ENCODE assay signal across 8 cellular contexts in the genomic region with DNA sequence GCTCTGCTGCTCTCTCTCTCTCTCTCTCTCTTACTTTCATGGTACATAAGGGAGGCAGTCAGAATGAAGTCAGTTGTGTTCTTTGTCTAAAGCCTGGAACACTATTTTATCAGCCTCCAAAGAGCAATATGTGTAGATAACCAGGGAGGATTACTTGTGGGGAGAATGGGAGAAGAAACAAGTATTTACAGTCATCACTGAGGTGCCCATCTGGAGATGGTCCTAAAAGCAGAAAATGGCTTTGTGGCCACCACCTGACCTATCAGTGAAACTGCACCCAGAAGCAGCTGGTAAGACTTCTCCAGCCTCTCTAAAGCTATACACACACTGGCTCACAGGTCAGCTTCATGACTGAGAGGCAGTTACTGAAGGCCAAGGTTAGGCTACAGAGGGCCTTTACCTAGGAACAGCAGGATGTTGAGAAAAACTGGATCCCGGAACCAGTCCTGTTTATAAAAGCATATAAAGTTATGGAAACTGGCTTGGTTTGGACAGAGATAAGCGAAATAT.
DNase-seq lines count a peak whose midpoint lies in the region; ATAC-seq, FAIRE-seq and TF ChIP-seq lines count a peak whose summit lies in the region.

No MANE protein-coding gene starts in this region.

- peaks cover 84% of the 10 kb centered on the region for H3K4me1 ChIP-seq in HepG2 (ENCODE audit: insufficient read depth, low read length)

- 0 out of 5 replicates have a peak, but pooled peaks cover 0 to under 1% of the 10 kb centered on the region in 2 experiments for H3K36me3 ChIP-seq in HepG2 (replicated peaks in 1 of 2; ENCODE audit: control insufficient read depth in 1 of 2, insufficient read depth in 2 of 2, low read length in 2 of 2)

- H3K9me3 ChIP-seq in HepG2 (ENCODE audit: low read length) = no peaks in the 10 kb centered on the region

- H3K4me2 ChIP-seq in HepG2 (ENCODE audit: low read depth, low read length) = no peak overlapping the region

- no peak overlapping the region for H3K4me3 ChIP-seq in AG04449 (ENCODE audit: low read depth, low read length)
- no peak overlapping the region for H3K4me3 ChIP-seq in HepG2 (replicated peaks in 1 of 3; ENCODE audit: insufficient read depth in 1 of 3, low read depth in 2 of 3, low read length in 3 of 3)

- no peak for TF ChIP-seq EP300 in HepG2 (IDR thresholded peaks at IDR 0.05; ENCODE audit: low read depth in 2 of 2, low read length in 2 of 2)
- TF ChIP-seq EP300 in HepG2 (CRISPR knock-in tag; IDR thresholded peaks at IDR 0.05; ENCODE audit: borderline replicate concordance) = no peak

- in situ Hi-C loops in HepG2 (cut with HindIII; ENCODE audit: extremely low pct_ligation_motif_present, low pct_unique_long_range_greater_than_20kb) = no loop called here

- no peaks in the 10 kb centered on the region for H3K27me3 ChIP-seq in HepG2 (ENCODE audit: control insufficient read depth in 1 of 2, insufficient read depth in 2 of 2, low read length in 2 of 2)

- peaks cover 13% of the 10 kb centered on the region for H3K79me2 ChIP-seq in HepG2 (ENCODE audit: insufficient read depth, low read length)

- ATAC-seq in GM18502 (IDR thresholded peaks at IDR 0.05; ENCODE audit: poor library complexity, unreplicated experiment) = peak; percentile 79
- peak; percentile 86 for ATAC-seq in HG02852 (IDR thresholded peaks at IDR 0.05; ENCODE audit: unreplicated experiment)
- peak; percentile 83 for ATAC-seq in HepG2

- 0 out of 2 replicates have a peak, but pooled peaks have one; percentile 17 for TF ChIP-seq RAD21 in HepG2 (CRISPR knock-in tag; IDR thresholded peaks at IDR 0.05)

- FAIRE-seq in HepG2 (lab: Jason Lieb, UNC) = peak; percentile 95

- CTCF ChIA-PET in AG04449 (lab: Yijun Ruan, JAX) = interaction anchor here (0.6 to 5.4 kb wide), 10 partner anchors 8 to 134 kb away, joined by 3 to 29 read pairs (median 3); no protein-coding TSS in a partner anchor
- CTCF ChIA-PET in HepG2 (lab: Yijun Ruan, JAX; ENCODE audit: low intra/inter-chr PET ratio, low total read pairs) = interaction anchor here (1.2 kb wide), 1 partner anchor 63 kb away, joined by 6 read pairs; no protein-coding TSS in a partner anchor

- BruUV-seq in HepG2 (replicated peaks; lab: Mats Ljungman, UMichigan) = no TSS peak

- no peak for DNase-seq in AG04449 (ENCODE audit: low read depth, low spot score)
- peak; percentile 23 for DNase-seq in NCI-H460 (ENCODE audit: extremely low read depth, low read depth)
- peak in 33 of 61 donors; percentile 3 to 64 (median 27) for DNase-seq in caudate nucleus (lab: John Stamatoyannopoulos, UW)
- peak; percentile 54 for DNase-seq in HepG2 (ENCODE audit: low spot score)
- no peak for DNase-seq in T-helper 9 cell
- no peak for DNase-seq in activated effector memory CD4-positive, alpha-beta T cell treated with Interleukin-2 at 50 U/mL for 16 hours

- H4K20me1 ChIP-seq in HepG2 (ENCODE audit: insufficient read depth, low read length) = peaks cover 4% of the 10 kb centered on the region; the same call in 1 of the 2 replicates

- no peak overlapping the region for H3K9ac ChIP-seq in HepG2 (ENCODE audit: insufficient read depth, low read depth, low read length)

- H2AFZ ChIP-seq in HepG2 (ENCODE audit: low read length) = no peak overlapping the region

- H3K27ac ChIP-seq in caudate nucleus (ENCODE audit: low read depth, low read length) (peak overlapping the region; percentile 12), HepG2 (ENCODE audit: extremely low read length, insufficient read depth, low read length) (no peak overlapping the region)

- intact Hi-C loops in HepG2 (cut with micrococcal nuclease; ENCODE audit: unreplicated experiment) = loop anchor here (1.0 to 2.0 kb wide), 3 partner anchors 50 to 108 kb away; no protein-coding TSS in a partner anchor

- POLR2A ChIA-PET in AG04449 (lab: Yijun Ruan, JAX) (no interaction called here), HepG2 (lab: Yijun Ruan, JAX) (interaction anchor here (1.0 kb wide), 1 partner anchor 75 kb away, joined by 4 read pairs; a partner anchor contains a TSS)

- 83% methylated on average over 2 of the region's 2 CpGs for WGBS in HepG2 (ENCODE audit: low lambda C conversion rate)

- TF ChIP-seq POLR2A in HepG2 (IDR thresholded peaks at IDR 0.05; ENCODE audit: insufficient read depth in 1 of 2, low read depth in 2 of 2, low read length in 2 of 2) = no peak

- TF ChIP-seq CTCF in AG04449 (IDR thresholded peaks at IDR 0.05; ENCODE audit: insufficient read depth, low read length, missing control alignments) (peak; percentile 61), HepG2 (CRISPR knock-in tag; IDR thresholded peaks at IDR 0.05) (peak; percentile 58)

TF ChIP-seq in HepG2, 621 proteins besides CTCF, POLR2A, EP300 and RAD21:
- TF ChIP-seq, protein P1, sequence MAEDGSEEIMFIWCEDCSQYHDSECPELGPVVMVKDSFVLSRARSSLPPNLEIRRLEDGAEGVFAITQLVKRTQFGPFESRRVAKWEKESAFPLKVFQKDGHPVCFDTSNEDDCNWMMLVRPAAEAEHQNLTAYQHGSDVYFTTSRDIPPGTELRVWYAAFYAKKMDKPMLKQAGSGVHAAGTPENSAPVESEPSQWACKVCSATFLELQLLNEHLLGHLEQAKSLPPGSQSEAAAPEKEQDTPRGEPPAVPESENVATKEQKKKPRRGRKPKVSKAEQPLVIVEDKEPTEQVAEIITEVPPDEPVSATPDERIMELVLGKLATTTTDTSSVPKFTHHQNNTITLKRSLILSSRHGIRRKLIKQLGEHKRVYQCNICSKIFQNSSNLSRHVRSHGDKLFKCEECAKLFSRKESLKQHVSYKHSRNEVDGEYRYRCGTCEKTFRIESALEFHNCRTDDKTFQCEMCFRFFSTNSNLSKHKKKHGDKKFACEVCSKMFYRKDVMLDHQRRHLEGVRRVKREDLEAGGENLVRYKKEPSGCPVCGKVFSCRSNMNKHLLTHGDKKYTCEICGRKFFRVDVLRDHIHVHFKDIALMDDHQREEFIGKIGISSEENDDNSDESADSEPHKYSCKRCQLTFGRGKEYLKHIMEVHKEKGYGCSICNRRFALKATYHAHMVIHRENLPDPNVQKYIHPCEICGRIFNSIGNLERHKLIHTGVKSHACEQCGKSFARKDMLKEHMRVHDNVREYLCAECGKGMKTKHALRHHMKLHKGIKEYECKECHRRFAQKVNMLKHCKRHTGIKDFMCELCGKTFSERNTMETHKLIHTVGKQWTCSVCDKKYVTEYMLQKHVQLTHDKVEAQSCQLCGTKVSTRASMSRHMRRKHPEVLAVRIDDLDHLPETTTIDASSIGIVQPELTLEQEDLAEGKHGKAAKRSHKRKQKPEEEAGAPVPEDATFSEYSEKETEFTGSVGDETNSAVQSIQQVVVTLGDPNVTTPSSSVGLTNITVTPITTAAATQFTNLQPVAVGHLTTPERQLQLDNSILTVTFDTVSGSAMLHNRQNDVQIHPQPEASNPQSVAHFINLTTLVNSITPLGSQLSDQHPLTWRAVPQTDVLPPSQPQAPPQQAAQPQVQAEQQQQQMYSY (CRISPR knock-in tag; IDR thresholded peaks at IDR 0.05) = peak; percentile 88
- peak; percentile 45 for TF ChIP-seq XRCC5 (optimal IDR thresholded peaks at IDR 0.05; ENCODE audit: low read length)
- TF ChIP-seq RARA (CRISPR knock-in tag; IDR thresholded peaks at IDR 0.05) = 0 out of 2 replicates have a peak, but pooled peaks have one; percentile 12
- TF ChIP-seq ZNF747 (CRISPR knock-in tag; IDR thresholded peaks at IDR 0.05; ENCODE audit: borderline replicate concordance) = no peak
- no peak for TF ChIP-seq NFYB (CRISPR knock-in tag; IDR thresholded peaks at IDR 0.05)
- TF ChIP-seq ETV6 (CRISPR knock-in tag; conservative IDR thresholded peaks at IDR 0.05) = no peak
- no peak for TF ChIP-seq ISX (CRISPR knock-in tag; conservative IDR thresholded peaks at IDR 0.05)
- TF ChIP-seq, protein P2, sequence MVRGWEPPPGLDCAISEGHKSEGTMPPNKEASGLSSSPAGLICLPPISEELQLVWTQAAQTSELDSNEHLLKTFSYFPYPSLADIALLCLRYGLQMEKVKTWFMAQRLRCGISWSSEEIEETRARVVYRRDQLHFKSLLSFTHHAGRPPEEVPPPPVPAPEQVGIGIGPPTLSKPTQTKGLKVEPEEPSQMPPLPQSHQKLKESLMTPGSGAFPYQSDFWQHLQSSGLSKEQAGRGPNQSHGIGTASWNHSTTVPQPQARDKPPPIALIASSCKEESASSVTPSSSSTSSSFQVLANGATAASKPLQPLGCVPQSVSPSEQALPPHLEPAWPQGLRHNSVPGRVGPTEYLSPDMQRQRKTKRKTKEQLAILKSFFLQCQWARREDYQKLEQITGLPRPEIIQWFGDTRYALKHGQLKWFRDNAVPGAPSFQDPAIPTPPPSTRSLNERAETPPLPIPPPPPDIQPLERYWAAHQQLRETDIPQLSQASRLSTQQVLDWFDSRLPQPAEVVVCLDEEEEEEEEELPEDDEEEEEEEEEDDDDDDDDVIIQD (CRISPR knock-in tag; IDR thresholded peaks at IDR 0.05; ENCODE audit: low read depth) = no peak
- TF ChIP-seq ZSCAN30 (CRISPR knock-in tag; IDR thresholded peaks at IDR 0.05) = no peak
- TF ChIP-seq, protein P3, sequence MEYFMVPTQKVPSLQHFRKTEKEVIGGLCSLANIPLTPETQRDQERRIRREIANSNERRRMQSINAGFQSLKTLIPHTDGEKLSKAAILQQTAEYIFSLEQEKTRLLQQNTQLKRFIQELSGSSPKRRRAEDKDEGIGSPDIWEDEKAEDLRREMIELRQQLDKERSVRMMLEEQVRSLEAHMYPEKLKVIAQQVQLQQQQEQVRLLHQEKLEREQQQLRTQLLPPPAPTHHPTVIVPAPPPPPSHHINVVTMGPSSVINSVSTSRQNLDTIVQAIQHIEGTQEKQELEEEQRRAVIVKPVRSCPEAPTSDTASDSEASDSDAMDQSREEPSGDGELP (IDR thresholded peaks at IDR 0.05; ENCODE audit: borderline replicate concordance, low read depth) = peak; percentile 46; the same call in 1 of the 2 replicates
- TF ChIP-seq PAWR (CRISPR knock-in tag; IDR thresholded peaks at IDR 0.05; ENCODE audit: borderline replicate concordance) = no peak
- no peak for TF ChIP-seq ZBTB42 (CRISPR knock-in tag; IDR thresholded peaks at IDR 0.05)
- no peak for TF ChIP-seq BRD4 (CRISPR knock-in tag; IDR thresholded peaks at IDR 0.05)
- no peak for TF ChIP-seq ZSCAN21 (CRISPR knock-in tag; IDR thresholded peaks at IDR 0.05; ENCODE audit: borderline replicate concordance)
- TF ChIP-seq MIER2 (CRISPR knock-in tag; IDR thresholded peaks at IDR 0.05) = no peak
- TF ChIP-seq RFX5 (IDR thresholded peaks at IDR 0.05; ENCODE audit: low read depth, low read length) = no peak
- TF ChIP-seq ZNF496 (CRISPR knock-in tag; IDR thresholded peaks at IDR 0.05; ENCODE audit: insufficient replicate concordance) = no peak
- no peak for TF ChIP-seq KLF13 (CRISPR knock-in tag; IDR thresholded peaks at IDR 0.05)
- TF ChIP-seq STAG1 (CRISPR knock-in tag; IDR thresholded peaks at IDR 0.05) = peak; percentile 52
- no peak for TF ChIP-seq CBX5 (CRISPR knock-in tag; IDR thresholded peaks at IDR 0.05; ENCODE audit: borderline replicate concordance)

Comparison
In these comparisons a context has a peak if more than half of its experiments do, and no peak if none do; other contexts are left out.
1. DNase-seq: peak in NCI-H460 (single experiment), caudate nucleus (33 of 61) and HepG2 (single experiment); none in AG04449 (single experiment), T-helper 9 cell (single experiment) and activated effector memory CD4-positive, alpha-beta T cell treated with Interleukin-2 at 50 U/mL for 16 hours (single experiment).
2. Peak in every context shown above with its lines, with median percentiles within 50 percentile points of each other: ATAC-seq.